ENCODE assay signal across 14 cellular contexts in genomic region chr4:112819729-112820128, GRCh38.
"Had no signal": no experiment of that assay in that cellular context is flagged by ENCODE, and none has a peak within 500 bp of the region (broad histone marks: within the 10 kb centered on the region; RNA-seq: fewer than 3 reads in every experiment).

No MANE protein-coding gene starts in this region.

- FAIRE-seq: endometrium, kidney had no signal

- H3K9me3 ChIP-seq: ascending aorta, upper lobe of left lung had no signal

- H3K79me2 ChIP-seq: parathyroid adenoma had no signal

- H3K27ac ChIP-seq: ascending aorta, parathyroid adenoma, upper lobe of left lung had no signal

- H3K36me3 ChIP-seq: ascending aorta, upper lobe of left lung had no signal

- H3K9ac ChIP-seq: parathyroid adenoma had no signal

- ATAC-seq: activated CD4-positive, CD25-positive, alpha-beta regulatory T cell treated with anti-CD3 and anti-CD28 coated beads, Interleukin-2, amount 50 U/mL, for 24 hours; activated naive CD8-positive, alpha-beta T cell treated with anti-CD3 and anti-CD28 coated beads, Interleukin-2, amount 50 U/mL, for 24 hours; left ventricle myocardium superior; stimulated activated naive CD8-positive, alpha-beta T cell treated with anti-CD3 and anti-CD28 coated beads, Interleukin-15, amount 100 ng/mL, for 72 hours had no signal

- H3K4me3 ChIP-seq: ascending aorta, upper lobe of left lung had no signal

- H2AFZ ChIP-seq: parathyroid adenoma had no signal

- DNase-seq: activated CD4-positive, alpha-beta T cell treated with anti-CD3 and anti-CD28 coated beads, Interleukin-2, amount 50 U/mL, for 1 hour; activated CD8-positive, alpha-beta memory T cell treated with anti-CD3 and anti-CD28 coated beads for 24 hours; activated naive CD4-positive, alpha-beta T cell; activated naive CD8-positive, alpha-beta T cell treated with anti-CD3 and anti-CD28 coated beads, Interleukin-2, amount 50 U/mL, for 24 hours; hippocampal formation; kidney; left ventricle myocardium superior; stimulated activated CD4-positive, alpha-beta T cell treated with anti-CD3 and anti-CD28 coated beads, Interleukin-1b, Interleukin-23, amount 100 ng/mL, for 48 hours; stimulated activated naive CD8-positive, alpha-beta T cell treated with anti-CD3 and anti-CD28 coated beads, Interleukin-15, amount 100 ng/mL, for 72 hours; upper lobe of left lung had no signal

- H3K27me3 ChIP-seq: ascending aorta, upper lobe of left lung had no signal
